ENCODE assay signal across 9 cellular contexts in genomic region chr16:23801387-23801786, GRCh38. TPM values are rescaled to one million over a fixed set of nuclear protein-coding genes. Genes with fewer than 3 reads are reported as not detected.
DNase-seq lines count a peak whose midpoint lies in the region; TF ChIP-seq lines count a peak whose summit lies in the region.
"Had no signal": no experiment of that assay in that cellular context is flagged by ENCODE, and none has a peak within 500 bp of the region (broad histone marks: within the 10 kb centered on the region; RNA-seq: fewer than 3 reads in every experiment).

No MANE protein-coding gene starts in this region.

- H3K4me3 Mint-ChIP-seq in type B pancreatic cell = no peak overlapping the region

- no peak overlapping the region for H3K27ac Mint-ChIP-seq in type B pancreatic cell

- H3K9ac ChIP-seq in parathyroid adenoma = no peak overlapping the region

- H3K4me2 ChIP-seq in parathyroid adenoma (ENCODE audit: low read length) = no peak overlapping the region

- H3K9me3 ChIP-seq in SJSA1 (replicated peaks) = no peaks in the 10 kb centered on the region
- no peaks in the 10 kb centered on the region for H3K9me3 ChIP-seq in parathyroid adenoma (ENCODE audit: control insufficient read depth, low read length)

- H3K79me2 ChIP-seq in parathyroid adenoma = no peaks in the 10 kb centered on the region

- H3K36me3 Mint-ChIP-seq in type B pancreatic cell = no peaks in the 10 kb centered on the region

- peaks cover 9% of the 10 kb centered on the region for H3K27me3 Mint-ChIP-seq in type B pancreatic cell

- no peaks in the 10 kb centered on the region for H3K4me1 Mint-ChIP-seq in type B pancreatic cell (ENCODE audit: unreplicated experiment)

- DNase-seq in D341Med (ENCODE audit: low spot score) = peak; percentile 77
- DNase-seq in KBM-7 = peak; percentile 72
- DNase-seq in SJSA1 (ENCODE audit: low read depth in 1 of 2, low spot score in 2 of 2) = peak; percentile 31 to 72
- DNase-seq in activated naive CD4-positive, alpha-beta T cell (lab: John Stamatoyannopoulos, UW) = peak; percentile 43 to 79 (median 64)
- peak; percentile 10 for DNase-seq in glomerular endothelial cell (ENCODE audit: extremely low read depth, low read depth, low spot score)
- DNase-seq in type B pancreatic cell (ENCODE audit: extremely low spot score, unreplicated experiment) = peak; percentile 75
- no peak for DNase-seq in T1000 (lab: John Stamatoyannopoulos, UW)

- H3K27ac ChIP-seq in SJSA1 (no peak overlapping the region), parathyroid adenoma (no peak overlapping the region)

- H3K27me3 ChIP-seq in SJSA1 (replicated peaks) (no peaks in the 10 kb centered on the region), parathyroid adenoma (ENCODE audit: control insufficient read depth, insufficient read depth, low read length) (no peaks in the 10 kb centered on the region)

- in situ Hi-C loops in KBM-7 (cut with MboI; ENCODE audit: low pct_unique_long_range_greater_than_20kb, low sequenced_read_pairs) = no loop called here

- no peaks in the 10 kb centered on the region for H3K36me3 ChIP-seq in SJSA1
- H3K36me3 ChIP-seq in parathyroid adenoma (ENCODE audit: control insufficient read depth, insufficient read depth, low read length) = no peaks in the 10 kb centered on the region

- no peak overlapping the region for H2AFZ ChIP-seq in parathyroid adenoma

- H3K4me1 ChIP-seq in SJSA1 (replicated peaks) = peaks cover 7% of the 10 kb centered on the region
- no peaks in the 10 kb centered on the region for H3K4me1 ChIP-seq in parathyroid adenoma

- H3K9me3 Mint-ChIP-seq in type B pancreatic cell = no peaks in the 10 kb centered on the region

- TF ChIP-seq CTCF in parathyroid adenoma (IDR thresholded peaks at IDR 0.05) (peak; percentile 51), type B pancreatic cell (conservative IDR thresholded peaks at IDR 0.05) (peak; percentile 76)

- H3K4me3 ChIP-seq in SJSA1 (no peak overlapping the region), parathyroid adenoma (ENCODE audit: low read depth, low read length) (no peak overlapping the region)

RNA-seq across cellular contexts. Expression of gene PRKCB, which starts 34.4 kb away (rescaled TPM):
- total RNA-seq in SJSA1 (2014; rRNA removed; shearing (Covaris generic)) = 1.8 and 4.2 TPM in 2 replicates
- total RNA-seq in glomerular endothelial cell = not detected in 2 replicates
- total RNA-seq in type B pancreatic cell (ENCODE audit: low replicate concordance) = 0.95 and 10.2 TPM in 2 replicates

RNA-seq across cellular contexts. Expression of gene CHP2, which starts 46.6 kb away (rescaled TPM):
- total RNA-seq in SJSA1 (2014; rRNA removed; shearing (Covaris generic)) = not detected in 2 replicates
- total RNA-seq in glomerular endothelial cell (not detected in 2 replicates), type B pancreatic cell (ENCODE audit: low replicate concordance) (0.17 and 1.0 TPM in 2 replicates)
- total RNA-seq: T-helper 1 cell treated with Interleukin-12 subunit alpha and Interleukin-12 subunit beta and Interleukin-4 antibody, amounts not matched to agents 30 ng/mL and 1 ng/mL, for 36 hours had no signal
